In the genomic region with DNA sequence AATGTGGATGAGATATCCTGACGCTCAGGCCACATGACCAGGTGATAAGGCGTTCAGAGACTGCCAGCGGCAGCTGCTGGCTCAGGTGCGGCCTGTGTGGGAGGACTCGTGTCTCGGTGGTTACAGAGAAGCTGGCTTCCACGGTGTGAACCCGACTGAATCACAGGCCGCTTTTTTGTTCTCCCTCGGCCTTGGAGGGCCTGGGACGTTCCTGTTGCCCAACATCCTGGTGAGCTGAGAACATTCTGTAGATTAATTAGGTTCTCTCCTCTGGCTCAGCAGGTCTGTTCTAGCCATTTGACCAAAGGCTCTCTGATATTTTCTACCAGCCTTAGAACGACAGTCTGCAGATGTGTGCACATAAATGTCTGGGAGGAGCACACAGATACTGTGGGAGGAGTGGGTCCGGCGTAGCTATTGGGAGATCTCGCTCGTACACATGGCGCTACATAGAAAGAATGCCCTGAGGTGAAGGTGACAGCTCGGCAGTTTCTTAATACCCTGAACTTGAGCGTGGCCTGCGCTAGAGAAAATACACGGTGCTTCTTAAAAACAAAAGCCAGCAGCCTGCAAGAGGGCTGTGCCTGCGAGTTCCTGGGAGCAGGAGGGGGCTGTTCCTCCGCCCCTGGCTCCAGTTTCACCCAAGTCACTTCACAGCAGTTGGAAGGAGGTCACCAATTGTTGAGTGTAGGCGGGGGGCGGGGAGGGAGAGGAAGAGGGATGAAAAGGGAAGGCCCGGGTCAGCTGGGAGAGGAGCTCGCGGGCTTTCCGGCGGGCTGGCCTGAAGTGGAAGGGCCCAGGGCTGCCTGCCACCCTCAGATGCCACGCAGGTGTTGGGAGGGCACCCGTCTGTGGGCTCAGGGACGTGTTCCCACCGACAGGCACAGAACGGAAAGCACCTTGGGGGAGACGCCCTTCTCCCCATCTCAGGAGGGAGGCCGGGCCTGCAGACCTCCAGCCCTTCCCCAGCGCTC, we compare ENCODE assay signal across 9 cellular contexts.
DNase-seq lines count a peak whose midpoint lies in the region; ATAC-seq and TF ChIP-seq lines count a peak whose summit lies in the region.
"Had no signal": no experiment of that assay in that cellular context is flagged by ENCODE, and none has a peak within 500 bp of the region (broad histone marks: within the 10 kb centered on the region; RNA-seq: fewer than 3 reads in every experiment).

No MANE protein-coding gene starts in this region.

- intact Hi-C loops in mammary epithelial cell (cut with micrococcal nuclease) = loop anchor here (1.0 to 2.0 kb wide), 7 partner anchors 54 to 220 kb away; no protein-coding TSS in a partner anchor

- DNase-seq in NCI-H1105 (lab: John Stamatoyannopoulos, UW) (peak; percentile 5), NCI-H1105 treated with DMSO at 0.1 percent for 48 hours (lab: John Stamatoyannopoulos, UW) (no peak), NCI-H146 (lab: John Stamatoyannopoulos, UW) (peak; percentile 87), mammary epithelial cell (peak; percentile 98), left kidney (ENCODE audit: low read depth, low spot score) (peak; percentile 97), NCI-H82 (lab: John Stamatoyannopoulos, UW) (no peak), GM13976 (ENCODE audit: low spot score) (no peak)
- peak; percentile 7 for DNase-seq in stimulated activated naive CD8-positive, alpha-beta T cell treated with anti-CD3 and anti-CD28 coated beads, Interleukin-15, Interleukin-2, amounts not matched to agents 100 U/mL and 50 U/mL, for 24 hours

- no peaks in the 10 kb centered on the region for H4K20me1 ChIP-seq in mammary epithelial cell (ENCODE audit: insufficient read depth, low read length)

- dilution Hi-C loops in mammary epithelial cell (cut with HindIII; ENCODE audit: low sequenced_read_pairs) = loop anchor here (5.0 kb wide), 2 partner anchors 47 to 132 kb away; no protein-coding TSS in a partner anchor

- H3K27ac ChIP-seq in mammary epithelial cell (ENCODE audit: insufficient read depth, low read depth, low read length) = peak overlapping the region; percentile 93
- H3K27ac ChIP-seq: A549 had no signal

- peak; percentile 28 for ATAC-seq in stimulated activated naive CD8-positive, alpha-beta T cell treated with anti-CD3 and anti-CD28 coated beads, Interleukin-15, Interleukin-2, amounts not matched to agents 100 U/mL and 50 U/mL, for 24 hours
- ATAC-seq: A549 had no signal

- TSS peak; percentile 41 for BruUV-seq in mammary epithelial cell (replicated peaks; lab: Mats Ljungman, UMichigan)

- H3K79me2 ChIP-seq in mammary epithelial cell (ENCODE audit: insufficient read depth, low read length) = no peaks in the 10 kb centered on the region

- 2% methylated on average over 20 of the region's 38 CpGs for WGBS in mammary epithelial cell (ENCODE audit: low coverage, missing lambda C conversion rate)

- H3K36me3 ChIP-seq in mammary epithelial cell (ENCODE audit: insufficient read depth, low read length) = no peaks in the 10 kb centered on the region

- in situ Hi-C loops in mammary epithelial cell (cut with MboI; ENCODE audit: low sequenced_read_pairs in 2 of 2) (loop anchor here in 1 of 2 donors (25.0 kb wide), 1 partner anchor 132 kb away; the partner anchor contains the start of gene ZNF516), GM13976 (cut with MboI; ENCODE audit: low sequenced_read_pairs, unreplicated experiment) (no loop called here)

- no peaks in the 10 kb centered on the region for H3K27me3 ChIP-seq in mammary epithelial cell (ENCODE audit: insufficient read depth, low read length)

- TF ChIP-seq CTCF in mammary epithelial cell (conservative IDR thresholded peaks at IDR 0.05 in 1 of 2, IDR thresholded peaks at IDR 0.05 in 1 of 2; ENCODE audit: extremely low read depth in 1 of 2, insufficient read depth in 1 of 2, low read depth in 1 of 2, low read length in 2 of 2) (no peak), GM13976 (IDR thresholded peaks at IDR 0.05; ENCODE audit: borderline replicate concordance, control extremely low read depth, extremely low read depth, insufficient read depth, missing control alignments) (no peak)

- peaks cover 41% of the 10 kb centered on the region for H3K4me1 ChIP-seq in mammary epithelial cell (ENCODE audit: insufficient read depth, low read length)

- peak overlapping the region; percentile 85 for H3K4me2 ChIP-seq in mammary epithelial cell (ENCODE audit: insufficient read depth, low read depth, low read length)
- H3K4me2 ChIP-seq: A549 had no signal

- H2AFZ ChIP-seq in mammary epithelial cell (ENCODE audit: low read depth, low read length) = peak overlapping the region; percentile 89

- H3K9ac ChIP-seq in mammary epithelial cell (ENCODE audit: insufficient read depth, low read length) = peak overlapping the region; percentile 89

- peak overlapping the region; percentile 30 to 36 (median 34) for H3K4me3 ChIP-seq in mammary epithelial cell (replicated peaks in 1 of 3; ENCODE audit: insufficient read depth in 1 of 3, low read depth in 2 of 3, low read length in 3 of 3)
- H3K4me3 ChIP-seq: A549 had no signal

- CTCF ChIA-PET in mammary epithelial cell (lab: Charles Lee; ENCODE audit: low non-redundant PET) = interaction anchor here (0.6 to 0.7 kb wide), 5 partner anchors 39 to 220 kb away, joined by 3 to 4 read pairs (median 4); no protein-coding TSS in a partner anchor

- H3K9me3 ChIP-seq in mammary epithelial cell (replicated peaks; ENCODE audit: insufficient read depth, low read length) = no peaks in the 10 kb centered on the region
- H3K9me3 ChIP-seq: A549 had no signal

Comparison
In these comparisons a context has a peak if more than half of its experiments do, and no peak if none do; other contexts are left out.
1. DNase-seq: peak in NCI-H1105 (single experiment), NCI-H146 (single experiment), mammary epithelial cell (single experiment), left kidney (single experiment) and stimulated activated naive CD8-positive, alpha-beta T cell treated with anti-CD3 and anti-CD28 coated beads, Interleukin-15, Interleukin-2, amounts not matched to agents 100 U/mL and 50 U/mL, for 24 hours (single experiment); none in NCI-H1105 treated with DMSO at 0.1 percent for 48 hours (single experiment), NCI-H82 (single experiment) and GM13976 (single experiment).